In genomic region chr16:23195415-23195978, GRCh38 we compare ENCODE assay signal across 32 cellular contexts. TPM values are rescaled to one million over a fixed set of nuclear protein-coding genes. Genes with fewer than 3 reads are reported as not detected.
DNase-seq lines count a peak whose midpoint lies in the region; ATAC-seq, FAIRE-seq and TF ChIP-seq lines count a peak whose summit lies in the region.
"Had no signal": no experiment of that assay in that cellular context is flagged by ENCODE, and none has a peak within 500 bp of the region (broad histone marks: within the 10 kb centered on the region; RNA-seq: fewer than 3 reads in every experiment).

No MANE protein-coding gene starts in this region.

- no peak for ATAC-seq in activated CD8-positive, alpha-beta T cell treated with anti-CD3 and anti-CD28 coated beads for 36 hours
- no peak for ATAC-seq in HG03196 (IDR thresholded peaks at IDR 0.05; ENCODE audit: unreplicated experiment)

- 33 to 39% (median 36%) methylated on average over 3 of the region's 3 CpGs for WGBS in small intestine, 3 donors

- H3K4me3 ChIP-seq in Peyer's patch (no peak overlapping the region), left ventricle myocardium inferior (no peak overlapping the region), small intestine (ENCODE audit: low read depth in 1 of 2, low read length in 2 of 2) (no peak overlapping the region)
- H3K4me3 ChIP-seq: esophagus squamous epithelium, HAP-1, SJSA1 had no signal

- no peak overlapping the region for H3K27ac Mint-ChIP-seq in activated CD8-positive, alpha-beta T cell treated with anti-CD3 and anti-CD28 coated beads for 36 hours
- H3K27ac Mint-ChIP-seq: activated T-cell treated with anti-CD3 and anti-CD28 coated beads, Interleukin-2, amount 50 U/mL, for 24 hours; CD4-positive, alpha-beta memory T cell; progenitor cell of endocrine pancreas; stimulated activated naive CD8-positive, alpha-beta T cell treated with anti-CD3 and anti-CD28 coated beads, Interleukin-15, Interleukin-2, amounts not matched to agents 100 ng/mL and 50 ng/mL, for 24 hours; T-helper 1 cell treated with Interleukin-12 subunit alpha and Interleukin-12 subunit beta and Interleukin-4 antibody, amounts not matched to agents 30 μg/mL and 1 μg/mL, for 36 hours had no signal

- POLR2A ChIA-PET in activated CD8-positive, alpha-beta T cell treated with anti-CD3 and anti-CD28 coated beads for 36 hours (lab: Charles Lee) = no interaction called here

- peaks cover 18% of the 10 kb centered on the region for H3K27me3 Mint-ChIP-seq in activated CD8-positive, alpha-beta T cell treated with anti-CD3 and anti-CD28 coated beads for 36 hours

- TF ChIP-seq CTCF in Peyer's patch (IDR thresholded peaks at IDR 0.05) (no peak), left ventricle myocardium inferior (IDR thresholded peaks at IDR 0.05; ENCODE audit: borderline replicate concordance) (no peak)
- no peak for TF ChIP-seq CTCF in activated CD8-positive, alpha-beta T cell treated with anti-CD3 and anti-CD28 coated beads for 36 hours (IDR thresholded peaks at IDR 0.05)

- no peaks in the 10 kb centered on the region for H3K27me3 ChIP-seq in Peyer's patch
- H3K27me3 ChIP-seq in left ventricle myocardium inferior (ENCODE audit: low read depth) = peaks cover 9% of the 10 kb centered on the region
- no peaks in the 10 kb centered on the region for H3K27me3 ChIP-seq in small intestine (ENCODE audit: control insufficient read depth in 2 of 2, insufficient read depth in 2 of 2, low read length in 2 of 2)
- H3K27me3 ChIP-seq: SJSA1 had no signal

- H3K36me3 ChIP-seq in Peyer's patch (no peaks in the 10 kb centered on the region), left ventricle myocardium inferior (no peaks in the 10 kb centered on the region), small intestine (ENCODE audit: control insufficient read depth in 2 of 2, insufficient read depth in 2 of 2, low read length in 2 of 2) (no peaks in the 10 kb centered on the region)
- H3K36me3 ChIP-seq: HAP-1, SJSA1 had no signal

- DNase-seq in NOMO-1 treated with DMSO at 0.1 percent for 48 hours (lab: John Stamatoyannopoulos, UW; ENCODE audit: unreplicated experiment) (peak; percentile 4), NOMO-1 treated with dmso at 0.1 percent for 144 hours (lab: John Stamatoyannopoulos, UW; ENCODE audit: unreplicated experiment) (no peak), Peyer's patch (no peak), left ventricle myocardium inferior (no peak), small intestine (peak; percentile 66), activated gamma-delta T cell (lab: John Stamatoyannopoulos, UW) (no peak)
- no peak for DNase-seq in activated CD8-positive, alpha-beta T cell treated with anti-CD3 and anti-CD28 coated beads for 36 hours
- DNase-seq: activated CD4-positive, alpha-beta T cell treated with anti-CD3 and anti-CD28 coated beads for 4 hours; activated gamma-delta T cell treated with Interleukin-2 at 50 U/mL for 16 hours; activated T-cell treated with anti-CD3 and anti-CD28 coated beads, Interleukin-2, amount 50 U/mL, for 24 hours; CD4-positive, alpha-beta memory T cell; EL; esophagus squamous epithelium; foreskin melanocyte; mesendoderm; NCI-H1092; NCI-H1694 treated with DMSO at 0.1 percent for 48 hours; NCI-H2171; NCI-H524 treated with DMSO at 0.1 percent for 48 hours had no signal

- no peaks in the 10 kb centered on the region for H3K36me3 Mint-ChIP-seq in activated CD8-positive, alpha-beta T cell treated with anti-CD3 and anti-CD28 coated beads for 36 hours (ENCODE audit: low read depth)
- H3K36me3 Mint-ChIP-seq: CD4-positive, alpha-beta memory T cell had no signal

- no peak overlapping the region for H3K4me3 Mint-ChIP-seq in activated CD8-positive, alpha-beta T cell treated with anti-CD3 and anti-CD28 coated beads for 36 hours
- H3K4me3 Mint-ChIP-seq: activated T-cell treated with anti-CD3 and anti-CD28 coated beads, Interleukin-2, amount 50 U/mL, for 24 hours; CD4-positive, alpha-beta memory T cell; stimulated activated naive CD8-positive, alpha-beta T cell treated with anti-CD3 and anti-CD28 coated beads, Interleukin-15, Interleukin-2, amounts not matched to agents 100 ng/mL and 50 ng/mL, for 24 hours; T-helper 1 cell treated with Interleukin-12 subunit alpha and Interleukin-12 subunit beta and Interleukin-4 antibody, amounts not matched to agents 30 μg/mL and 1 μg/mL, for 36 hours had no signal

- H3K4me1 ChIP-seq in Peyer's patch (peaks cover 0 to 15% (median 0%) of the 10 kb centered on the region in 4 donors), left ventricle myocardium inferior (peaks cover 23% of the 10 kb centered on the region), small intestine (ENCODE audit: control insufficient read depth in 2 of 2, insufficient read depth in 1 of 2, low read depth in 1 of 2, low read length in 1 of 2) (peaks cover 0 to 7% of the 10 kb centered on the region in 2 donors)
- H3K4me1 ChIP-seq: HAP-1, SJSA1 had no signal

- peak overlapping the region in 3 of 4 donors; percentile 3 to 17 (median 5) for H3K27ac ChIP-seq in Peyer's patch
- peak overlapping the region; percentile 7 for H3K27ac ChIP-seq in left ventricle myocardium inferior (replicated peaks)
- peak overlapping the region in 1 of 2 donors; percentile 11 for H3K27ac ChIP-seq in small intestine (ENCODE audit: low read depth in 1 of 2, low read length in 1 of 2)
- H3K27ac ChIP-seq: esophagus squamous epithelium, KMS-11, SJSA1 had no signal

- intact Hi-C loops in left ventricle myocardium inferior (cut with micrococcal nuclease) = no loop called here
- intact Hi-C loops in activated CD8-positive, alpha-beta T cell treated with anti-CD3 and anti-CD28 coated beads for 36 hours (cut with micrococcal nuclease) = no loop called here

- CTCF ChIA-PET in activated CD8-positive, alpha-beta T cell treated with anti-CD3 and anti-CD28 coated beads for 36 hours (lab: Charles Lee) = no interaction called here

- no peaks in the 10 kb centered on the region for H3K4me1 Mint-ChIP-seq in activated CD8-positive, alpha-beta T cell treated with anti-CD3 and anti-CD28 coated beads for 36 hours (ENCODE audit: low read depth)
- H3K4me1 Mint-ChIP-seq: CD4-positive, alpha-beta memory T cell had no signal

- TF ChIP-seq POLR2A in Peyer's patch (IDR thresholded peaks at IDR 0.05) = no peak

- FAIRE-seq in small intestine (lab: Jason Lieb, UNC) = no peak
- FAIRE-seq: endometrium, GM12891, HTR-8/SVneo had no signal

- H3K9me3 ChIP-seq in Peyer's patch (no peaks in the 10 kb centered on the region), left ventricle myocardium inferior (replicated peaks) (no peaks in the 10 kb centered on the region), small intestine (ENCODE audit: control insufficient read depth, low read depth) (no peaks in the 10 kb centered on the region)
- H3K9me3 ChIP-seq: esophagus squamous epithelium, HAP-1, SJSA1 had no signal

- no peaks in the 10 kb centered on the region for H3K9me3 Mint-ChIP-seq in activated CD8-positive, alpha-beta T cell treated with anti-CD3 and anti-CD28 coated beads for 36 hours
- H3K9me3 Mint-ChIP-seq: activated T-cell treated with anti-CD3 and anti-CD28 coated beads, Interleukin-2, amount 50 U/mL, for 24 hours; CD4-positive, alpha-beta memory T cell; stimulated activated naive CD8-positive, alpha-beta T cell treated with anti-CD3 and anti-CD28 coated beads, Interleukin-15, Interleukin-2, amounts not matched to agents 100 ng/mL and 50 ng/mL, for 24 hours; T-helper 1 cell treated with Interleukin-12 subunit alpha and Interleukin-12 subunit beta and Interleukin-4 antibody, amounts not matched to agents 30 μg/mL and 1 μg/mL, for 36 hours had no signal

RNA-seq across cellular contexts. Expression of gene SCNN1G, which starts 13.0 kb away (rescaled TPM):
- total RNA-seq in Peyer's patch (1 to 10 TPM in 2 of 4 donors, under 1 TPM in 1, not detected in 1; 0.54 to 2.6 (median 1.4) TPM), left ventricle myocardium inferior (not detected)
- under 1 TPM in 1 of 3 donors, not detected in 2; 0.37 TPM for polyA plus RNA-seq in small intestine
- not detected for total RNA-seq in activated CD8-positive, alpha-beta T cell treated with anti-CD3 and anti-CD28 coated beads for 36 hours
- total RNA-seq: A172; activated CD8-positive, alpha-beta memory T cell treated with anti-CD3 and anti-CD28 coated beads for 36 hours; CD4-positive, alpha-beta memory T cell; myocyte; SJSA1 had no signal
- polyA plus RNA-seq: CD4-positive, alpha-beta memory T cell had no signal

RNA-seq across cellular contexts. Expression of gene USP31, which starts 46.2 kb away (rescaled TPM):
- total RNA-seq in Peyer's patch (10 to 100 TPM in 2 of 4 donors, 1 to 10 TPM in 2; 6.3 to 12.4 (median 10.5) TPM), left ventricle myocardium inferior (28.2 TPM)
- polyA plus RNA-seq in small intestine = 1 to 10 TPM in 2 of 3 donors, under 1 TPM in 1; 0.89 to 3.1 (median 1.9) TPM
- total RNA-seq in activated CD8-positive, alpha-beta T cell treated with anti-CD3 and anti-CD28 coated beads for 36 hours = 1 to 10 TPM; 4.5 to 4.9 TPM

Comparison
In these comparisons a context has a peak if more than half of its experiments do, and no peak if none do; other contexts are left out.
1. DNase-seq: peak in NOMO-1 treated with DMSO at 0.1 percent for 48 hours (single experiment) and small intestine (single experiment); none in NOMO-1 treated with dmso at 0.1 percent for 144 hours (single experiment), Peyer's patch (0 of 3), left ventricle myocardium inferior (single experiment), activated CD8-positive, alpha-beta T cell treated with anti-CD3 and anti-CD28 coated beads for 36 hours (single experiment) and activated gamma-delta T cell (single experiment).